ENCODE assay signal across 1 cellular context in genomic region chr1:153669606-153670005, GRCh38.
TF ChIP-seq lines count a peak whose summit lies in the region.

No MANE protein-coding gene starts in this region.

TF ChIP-seq in IMR-90, 13 proteins besides CTCF, POLR2A, EP300 and RAD21:
- TF ChIP-seq MAFK (IDR thresholded peaks at IDR 0.05; ENCODE audit: low read depth, low read length) (no peak), FOS (IDR thresholded peaks at IDR 0.05; ENCODE audit: low read depth, low read length) (no peak), CHD1 (IDR thresholded peaks at IDR 0.05; ENCODE audit: low read depth, low read length) (no peak), BHLHE40 (IDR thresholded peaks at IDR 0.05; ENCODE audit: low read depth, low read length) (no peak), NFE2L2 (IDR thresholded peaks at IDR 0.05; ENCODE audit: low read depth, low read length) (no peak), CEBPB (IDR thresholded peaks at IDR 0.05; ENCODE audit: low read depth, low read length) (no peak), MAZ (IDR thresholded peaks at IDR 0.05; ENCODE audit: borderline replicate concordance, low read depth, low read length) (no peak), USF2 (IDR thresholded peaks at IDR 0.05; ENCODE audit: low read depth, low read length) (no peak), SMC3 (IDR thresholded peaks at IDR 0.05; ENCODE audit: low read depth, low read length) (no peak), RCOR1 (IDR thresholded peaks at IDR 0.05; ENCODE audit: insufficient replicate concordance, low read length) (no peak), ELK1 (IDR thresholded peaks at IDR 0.05; ENCODE audit: borderline replicate concordance, low read depth, low read length) (no peak), RFX5 (IDR thresholded peaks at IDR 0.05; ENCODE audit: low read depth, low read length) (no peak)
